ENCODE assay signal across 9 cellular contexts in genomic region chr2:112092286-112093041, GRCh38. TPM values are rescaled to one million over a fixed set of nuclear protein-coding genes. Genes with fewer than 3 reads are reported as not detected.
DNase-seq lines count a peak whose midpoint lies in the region; FAIRE-seq and TF ChIP-seq lines count a peak whose summit lies in the region.
"Had no signal": no experiment of that assay in that cellular context is flagged by ENCODE, and none has a peak within 500 bp of the region (broad histone marks: within the 10 kb centered on the region; RNA-seq: fewer than 3 reads in every experiment).

No MANE protein-coding gene starts in this region.

- H3K27me3 ChIP-seq in effector memory CD4-positive, alpha-beta T cell (replicated peaks; ENCODE audit: control insufficient read depth, insufficient read depth, low read length, poor library complexity, severe bottlenecking) = no peaks in the 10 kb centered on the region
- H3K27me3 ChIP-seq in dorsolateral prefrontal cortex = no peaks in the 10 kb centered on the region
- H3K27me3 ChIP-seq: ascending aorta had no signal

- H3K9me3 Mint-ChIP-seq in chondrocyte (ENCODE audit: low read depth) = no peaks in the 10 kb centered on the region
- H3K9me3 Mint-ChIP-seq in mesothelial cell of epicardium = no peaks in the 10 kb centered on the region

- H3K36me3 Mint-ChIP-seq in chondrocyte (ENCODE audit: low read depth) (peaks cover 28% of the 10 kb centered on the region), mesothelial cell of epicardium (peaks cover 32% of the 10 kb centered on the region)

- H3K9me3 ChIP-seq in effector memory CD4-positive, alpha-beta T cell (ENCODE audit: control insufficient read depth, low read length) = no peaks in the 10 kb centered on the region
- H3K9me3 ChIP-seq: ascending aorta had no signal

- no peaks in the 10 kb centered on the region for H3K4me1 ChIP-seq in effector memory CD4-positive, alpha-beta T cell (ENCODE audit: control insufficient read depth, insufficient read depth, low read length, poor library complexity, severe bottlenecking)
- H3K4me1 ChIP-seq: ascending aorta had no signal

- FAIRE-seq in HTR-8/SVneo (lab: Jason Lieb, UNC) = no peak

- H3K4me1 Mint-ChIP-seq in chondrocyte (ENCODE audit: low read depth) (peaks cover 31% of the 10 kb centered on the region), mesothelial cell of epicardium (peaks cover 28% of the 10 kb centered on the region)

- DNase-seq in AG20443 (ENCODE audit: low spot score) (peak; percentile 70), HTR-8/SVneo (ENCODE audit: insufficient read length, low spot score) (peak; percentile 46), chondrocyte (ENCODE audit: low spot score) (no peak), mesothelial cell of epicardium (ENCODE audit: low spot score in 2 of 2, unreplicated experiment in 2 of 2) (no peak), dorsolateral prefrontal cortex (no peak), posterior vena cava (ENCODE audit: low spot score) (no peak), cerebellar nuclear complex (lab: John Stamatoyannopoulos, UW) (no peak)
- DNase-seq in effector memory CD4-positive, alpha-beta T cell = no peak

- peaks cover 48% of the 10 kb centered on the region for H3K36me3 ChIP-seq in effector memory CD4-positive, alpha-beta T cell (ENCODE audit: control insufficient read depth, insufficient read depth, low read length)

- H3K27me3 Mint-ChIP-seq in chondrocyte (ENCODE audit: low read depth) (no peaks in the 10 kb centered on the region), mesothelial cell of epicardium (ENCODE audit: low read depth) (no peaks in the 10 kb centered on the region)

- H3K4me3 ChIP-seq in effector memory CD4-positive, alpha-beta T cell (ENCODE audit: insufficient read depth, low read depth, low read length, poor library complexity, severe bottlenecking) = no peak overlapping the region
- no peak overlapping the region for H3K4me3 ChIP-seq in dorsolateral prefrontal cortex
- H3K4me3 ChIP-seq: ascending aorta had no signal

- H3K4me3 Mint-ChIP-seq in chondrocyte (ENCODE audit: unreplicated experiment) (no peak overlapping the region), mesothelial cell of epicardium (no peak overlapping the region)

- H3K27ac Mint-ChIP-seq in chondrocyte (ENCODE audit: unreplicated experiment) (peak overlapping the region; percentile 83), mesothelial cell of epicardium (peak overlapping the region; percentile 51)

- intact Hi-C loops in dorsolateral prefrontal cortex (cut with DNase I) = no loop called here
- intact Hi-C loops in posterior vena cava (cut with DNase I) = no loop called here

- H3K27ac ChIP-seq in effector memory CD4-positive, alpha-beta T cell (ENCODE audit: insufficient read depth, low read length, poor library complexity, severe bottlenecking) = no peak overlapping the region
- H3K27ac ChIP-seq in dorsolateral prefrontal cortex = peak overlapping the region in 18 of 59 donors; percentile 3 to 69 (median 28)
- H3K27ac ChIP-seq: ascending aorta had no signal

- TF ChIP-seq CTCF in chondrocyte (IDR thresholded peaks at IDR 0.05) (no peak), mesothelial cell of epicardium (IDR thresholded peaks at IDR 0.05; ENCODE audit: unreplicated experiment) (no peak), dorsolateral prefrontal cortex (IDR thresholded peaks at IDR 0.05 in 54 of 56, conservative IDR thresholded peaks at IDR 0.05 in 2 of 56; ENCODE audit: low read depth in 1 of 56, partially characterized antibody in 56 of 56) (no peak)

RNA-seq across cellular contexts. Expression of gene TMEM87B, which starts 37.4 kb away (rescaled TPM):
- total RNA-seq in chondrocyte (19.4 to 20.1 TPM (median 19.8 TPM) in 3 replicates), mesothelial cell of epicardium (19.4 to 22.8 TPM (median 20.0 TPM) in 3 replicates), dorsolateral prefrontal cortex (10 to 100 TPM in 114 of 120 experiments, 1 to 10 TPM in 6; 7.2 to 27.9 (median 14.7) TPM), posterior vena cava (10 to 100 TPM; 28.3 to 42.7 TPM)

RNA-seq across cellular contexts. Expression of gene FBLN7, which starts 45.7 kb away (rescaled TPM):
- total RNA-seq in chondrocyte = 0.77 to 1.3 TPM (median 1.0 TPM) in 3 replicates
- 1.9 to 2.4 TPM (median 2.2 TPM) in 3 replicates for total RNA-seq in mesothelial cell of epicardium
- total RNA-seq in dorsolateral prefrontal cortex = 10 to 100 TPM in 96 of 120 experiments, 1 to 10 TPM in 24; 2.2 to 43.2 (median 13.9) TPM
- total RNA-seq in posterior vena cava = 10 to 100 TPM; 14.6 to 15.4 TPM

Comparison
In these comparisons a context has a peak if more than half of its experiments do, and no peak if none do; other contexts are left out.
1. DNase-seq: peak in AG20443 (single experiment) and HTR-8/SVneo (single experiment); none in chondrocyte (single experiment), mesothelial cell of epicardium (0 of 2), effector memory CD4-positive, alpha-beta T cell (0 of 3), dorsolateral prefrontal cortex (0 of 10), posterior vena cava (single experiment) and cerebellar nuclear complex (0 of 2).